8 cellular contexts compared by ENCODE assay signal in genomic region chr12:116454950-116455447, GRCh38.
DNase-seq lines count a peak whose midpoint lies in the region; ATAC-seq and TF ChIP-seq lines count a peak whose summit lies in the region.

No MANE protein-coding gene starts in this region.

- H3K4me3 ChIP-seq in HUES64 (ENCODE audit: low read length) (no peak overlapping the region), coronary artery (peak overlapping the region; percentile 48)

- ATAC-seq in GM18907 (IDR thresholded peaks at IDR 0.05; ENCODE audit: unreplicated experiment) = no peak
- no peak for ATAC-seq in natural killer cell

- no peak for DNase-seq in coronary artery (ENCODE audit: low spot score)
- DNase-seq in lung microvascular endothelial cell (ENCODE audit: low read depth in 2 of 2) = peak; percentile 87 to 97
- DNase-seq in type B pancreatic cell (ENCODE audit: extremely low spot score, unreplicated experiment) = no peak
- no peak for DNase-seq in activated gamma-delta T cell (lab: John Stamatoyannopoulos, UW)
- DNase-seq in natural killer cell = no peak
- no peak for DNase-seq in activated CD4-positive, alpha-beta T cell treated with anti-CD3 and anti-CD28 coated beads, Interleukin-2, amount 50 U/mL, for 4 hours

- no peaks in the 10 kb centered on the region for H3K36me3 ChIP-seq in HUES64 (ENCODE audit: insufficient read depth, low read length)

- H3K27ac ChIP-seq in HUES64 (ENCODE audit: low read depth, low read length) (no peak overlapping the region), coronary artery (peak overlapping the region; percentile 85 to 88)

- no peak overlapping the region for H3K4me3 Mint-ChIP-seq in type B pancreatic cell
- H3K4me3 Mint-ChIP-seq in natural killer cell = no peak overlapping the region

- TF ChIP-seq CTCF in coronary artery (IDR thresholded peaks at IDR 0.05) (no peak), type B pancreatic cell (conservative IDR thresholded peaks at IDR 0.05) (no peak), natural killer cell (IDR thresholded peaks at IDR 0.05) (no peak)

- H3K27me3 Mint-ChIP-seq in type B pancreatic cell (no peaks in the 10 kb centered on the region), natural killer cell (ENCODE audit: low read depth in 2 of 2) (peaks cover 5 to 13% of the 10 kb centered on the region in 2 donors)

- H3K9me3 Mint-ChIP-seq in type B pancreatic cell (no peaks in the 10 kb centered on the region), natural killer cell (no peaks in the 10 kb centered on the region)

- 50% methylated on average over 7 of the region's 7 CpGs for WGBS in HUES64

- H3K9me3 ChIP-seq in HUES64 (ENCODE audit: insufficient read depth, low read depth, low read length) = no peaks in the 10 kb centered on the region

- H3K4me1 Mint-ChIP-seq in type B pancreatic cell (ENCODE audit: unreplicated experiment) (peaks cover 29% of the 10 kb centered on the region), natural killer cell (peaks cover 0 to 5% of the 10 kb centered on the region in 2 donors)

- intact Hi-C loops in natural killer cell (cut with micrococcal nuclease) = no loop called here

- H3K27me3 ChIP-seq in HUES64 (ENCODE audit: insufficient read depth, low read length) = no peaks in the 10 kb centered on the region

- H3K4me1 ChIP-seq in HUES64 (ENCODE audit: insufficient read depth, low read length) = peaks cover 9% of the 10 kb centered on the region

- 0 out of 2 replicates have a peak overlapping the region, but pooled peaks have one; percentile 14 for H3K9ac ChIP-seq in HUES64 (ENCODE audit: low read depth, low read length)

- peak overlapping the region; percentile 65 for H3K27ac Mint-ChIP-seq in type B pancreatic cell
- H3K27ac Mint-ChIP-seq in natural killer cell = no peak overlapping the region

- H3K36me3 Mint-ChIP-seq in type B pancreatic cell (no peaks in the 10 kb centered on the region), natural killer cell (no peaks in the 10 kb centered on the region)

Comparison
In these comparisons a context has a peak if more than half of its experiments do, and no peak if none do; other contexts are left out.
1. DNase-seq: peak in lung microvascular endothelial cell (2 of 2); none in coronary artery (single experiment), type B pancreatic cell (single experiment), activated gamma-delta T cell (single experiment), natural killer cell (single experiment) and activated CD4-positive, alpha-beta T cell treated with anti-CD3 and anti-CD28 coated beads, Interleukin-2, amount 50 U/mL, for 4 hours (0 of 2).